Comparison of ENCODE assay signal across 1 cellular context in the genomic region with DNA sequence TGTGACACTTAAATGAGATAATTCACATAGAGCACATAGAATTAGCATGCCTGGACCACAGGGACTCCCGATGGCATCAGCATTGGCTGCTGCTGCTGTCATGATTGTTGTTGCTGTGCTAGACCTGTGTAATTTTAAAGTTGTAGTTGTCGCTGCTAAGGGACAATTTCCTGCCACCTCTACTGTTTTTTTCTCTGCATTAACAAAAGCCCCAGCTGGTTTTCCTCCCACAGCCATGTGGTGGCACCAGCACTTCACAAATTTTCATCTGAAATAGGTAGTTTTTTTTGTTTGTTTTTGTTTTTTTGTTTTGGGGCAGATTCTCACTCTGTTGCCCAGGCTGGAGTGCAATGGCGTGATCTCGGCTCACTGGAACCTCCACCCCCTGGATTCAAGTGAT.
TF ChIP-seq lines count a peak whose summit lies in the region.

No MANE protein-coding gene starts in this region.

TF ChIP-seq in WTC11, 78 proteins besides CTCF, POLR2A, EP300 and RAD21 (continued from another document):
- no peak for TF ChIP-seq ATF2 (CRISPR knock-in tag; IDR thresholded peaks at IDR 0.05; ENCODE audit: borderline replicate concordance, low read depth)
- no peak for TF ChIP-seq EMX1 (CRISPR knock-in tag; IDR thresholded peaks at IDR 0.05)
- no peak for TF ChIP-seq ZNF121 (CRISPR knock-in tag; IDR thresholded peaks at IDR 0.05)
- TF ChIP-seq GABPB1 (CRISPR knock-in tag; IDR thresholded peaks at IDR 0.05) = no peak
- no peak for TF ChIP-seq MXD4 (CRISPR knock-in tag; IDR thresholded peaks at IDR 0.05; ENCODE audit: borderline replicate concordance)
